Comparison of ENCODE assay signal across 15 cellular contexts in genomic region chr3:155889952-155890351, GRCh38. TPM values are rescaled to one million over a fixed set of nuclear protein-coding genes. Genes with fewer than 3 reads are reported as not detected.
DNase-seq lines count a peak whose midpoint lies in the region; ATAC-seq and TF ChIP-seq lines count a peak whose summit lies in the region.
"Had no signal": no experiment of that assay in that cellular context is flagged by ENCODE, and none has a peak within 500 bp of the region (broad histone marks: within the 10 kb centered on the region; RNA-seq: fewer than 3 reads in every experiment).

No MANE protein-coding gene starts in this region.

- no peak overlapping the region for H2AFZ ChIP-seq in neural progenitor cell (replicated peaks)

- peaks cover 9% of the 10 kb centered on the region for H3K36me3 ChIP-seq in neural progenitor cell

- H3F3A ChIP-seq in neural progenitor cell (ENCODE audit: low read depth) = peaks cover 5% of the 10 kb centered on the region

- peak; percentile 32 for DNase-seq in G401 (ENCODE audit: low spot score)
- DNase-seq in OCI-M1 (lab: John Stamatoyannopoulos, UW) = peak; percentile 38
- DNase-seq in endothelial cell (ENCODE audit: low spot score) = no peak
- DNase-seq in neural progenitor cell (ENCODE audit: low spot score) = no peak
- DNase-seq in NCI-H774 (lab: John Stamatoyannopoulos, UW) = no peak
- DNase-seq in KBM-7 = no peak
- DNase-seq: CD4-positive, alpha-beta memory T cell; DND-41; Kasumi-1; MV-4-11; NCI-H1417 treated with DMSO at 0.1 percent for 48 hours; NCI-H2029; NCI-H510A treated with DMSO at 0.1 percent for 48 hours had no signal

- no peaks in the 10 kb centered on the region for H3K4me1 ChIP-seq in neural progenitor cell

- H3K4me1 Mint-ChIP-seq in endothelial cell (ENCODE audit: unreplicated experiment) (peaks cover 16% of the 10 kb centered on the region), neural progenitor cell (peaks cover 5% of the 10 kb centered on the region)

- H4K20me1 ChIP-seq in neural progenitor cell (ENCODE audit: low read depth) = peaks cover 62% of the 10 kb centered on the region

- H3K36me3 Mint-ChIP-seq in endothelial cell (ENCODE audit: low read depth, unreplicated experiment) (peaks cover 6% of the 10 kb centered on the region), neural progenitor cell (peaks cover 22% of the 10 kb centered on the region)

- H3K4me2 ChIP-seq in neural progenitor cell = no peak overlapping the region

- no peak for ATAC-seq in HG02973 (IDR thresholded peaks at IDR 0.05; ENCODE audit: unreplicated experiment)

- H3K27me3 Mint-ChIP-seq in endothelial cell (ENCODE audit: unreplicated experiment) = no peaks in the 10 kb centered on the region
- peaks cover 2% of the 10 kb centered on the region for H3K27me3 Mint-ChIP-seq in neural progenitor cell (ENCODE audit: insufficient read depth, low read depth)
- H3K27me3 Mint-ChIP-seq: B cell; CD4-positive, alpha-beta memory T cell had no signal

- no peaks in the 10 kb centered on the region for H3K9me3 ChIP-seq in neural progenitor cell (ENCODE audit: low read depth)

- H3K27ac ChIP-seq in neural progenitor cell = peak overlapping the region; percentile 21

- H3K27ac Mint-ChIP-seq in endothelial cell (ENCODE audit: unreplicated experiment) (peak overlapping the region; percentile 49), neural progenitor cell (no peak overlapping the region)
- H3K27ac Mint-ChIP-seq: B cell had no signal

- H3K9me3 Mint-ChIP-seq in endothelial cell (ENCODE audit: unreplicated experiment) = no peaks in the 10 kb centered on the region
- peaks cover 2% of the 10 kb centered on the region for H3K9me3 Mint-ChIP-seq in neural progenitor cell
- H3K9me3 Mint-ChIP-seq: CD4-positive, alpha-beta memory T cell had no signal

- no peaks in the 10 kb centered on the region for H3K27me3 ChIP-seq in neural progenitor cell

- H3K4me3 Mint-ChIP-seq in endothelial cell (ENCODE audit: unreplicated experiment) (no peak overlapping the region), neural progenitor cell (no peak overlapping the region)
- H3K4me3 Mint-ChIP-seq: B cell had no signal

- no peak overlapping the region for H3K9ac ChIP-seq in neural progenitor cell

- H3K4me3 ChIP-seq in neural progenitor cell = no peak overlapping the region

- H3K79me2 ChIP-seq in neural progenitor cell (ENCODE audit: low read depth) = peaks cover 99% of the 10 kb centered on the region

- in situ Hi-C loops in G401 (cut with HindIII; ENCODE audit: low sequenced_read_pairs) = no loop called here
- in situ Hi-C loops in KBM-7 (cut with MboI; ENCODE audit: low pct_unique_long_range_greater_than_20kb, low sequenced_read_pairs) = no loop called here

- no peak for TF ChIP-seq CTCF in endothelial cell (IDR thresholded peaks at IDR 0.05; ENCODE audit: unreplicated experiment)
- TF ChIP-seq CTCF in neural progenitor cell (IDR thresholded peaks at IDR 0.05) = no peak

RNA-seq across cellular contexts. Expression of gene GMPS, which starts 19.5 kb away (rescaled TPM):
- 23.4 and 35.9 TPM in 2 replicates for total RNA-seq in G401 (2014; rRNA removed; shearing (Covaris generic))
- total RNA-seq in endothelial cell (ENCODE audit: unreplicated experiment) (66.5 TPM), neural progenitor cell (ENCODE audit: low replicate concordance) (156 and 279 TPM in 2 replicates)

RNA-seq across cellular contexts. Expression of gene SLC33A1, which starts 35.7 kb away (rescaled TPM):
- 19.7 TPM in 2 replicates for total RNA-seq in G401 (2014; rRNA removed; shearing (Covaris generic))
- total RNA-seq in endothelial cell (ENCODE audit: unreplicated experiment) = 24.2 TPM
- total RNA-seq in neural progenitor cell (ENCODE audit: low replicate concordance) = 21.8 and 27.4 TPM in 2 replicates

Comparison
In these comparisons a context has a peak if more than half of its experiments do, and no peak if none do; other contexts are left out.
1. DNase-seq: peak in G401 (single experiment) and OCI-M1 (single experiment); none in endothelial cell (single experiment), neural progenitor cell (single experiment), NCI-H774 (single experiment) and KBM-7 (single experiment).